8 cellular contexts compared by ENCODE assay signal in the genomic region with DNA sequence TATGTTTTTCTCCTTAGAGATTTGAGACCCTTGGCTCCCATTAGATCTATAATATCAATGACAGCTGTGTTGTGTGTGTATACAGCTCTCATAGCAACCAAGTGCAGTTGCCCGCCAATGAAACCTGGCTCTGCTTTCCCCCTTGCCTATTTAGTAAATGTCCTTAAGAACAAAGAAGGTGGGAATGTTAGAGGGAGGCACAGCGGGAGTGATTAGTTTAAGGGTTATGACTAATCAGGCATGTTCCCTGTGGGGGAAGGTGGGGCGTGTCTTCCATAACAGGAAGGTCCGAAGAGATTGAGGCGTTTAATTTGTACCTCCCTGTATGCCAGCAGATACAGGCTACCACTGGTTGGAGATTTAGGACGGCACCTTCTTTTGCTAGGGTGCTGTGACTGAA.
A peak's percentile ranks its signal among the peaks of the same experiment; 100 is the strongest.
DNase-seq lines count a peak whose midpoint lies in the region; ATAC-seq and TF ChIP-seq lines count a peak whose summit lies in the region.

No MANE protein-coding gene starts in this region.

- ATAC-seq in HG02642 (IDR thresholded peaks at IDR 0.05; ENCODE audit: poor library complexity, unreplicated experiment) (no peak), HG02759 (IDR thresholded peaks at IDR 0.05; ENCODE audit: unreplicated experiment) (no peak)

- DNase-seq in A673 (ENCODE audit: low spot score), result peak; percentile 67
- DNase-seq in M059J (ENCODE audit: low read depth), result peak; percentile 74
- peak; percentile 91 for DNase-seq in astrocyte of the spinal cord (ENCODE audit: low read depth, low spot score)
- DNase-seq in iPS DF 6.9 (ENCODE audit: low read depth, low spot score), result peak; percentile 18
- DNase-seq in activated T-cell treated with anti-CD3 and anti-CD28 coated beads, Interleukin-2, amount 50 U/mL, for 48 hours, result no peak
- no peak for DNase-seq in NK-92 treated with Interleukin-12 subunit alpha and Interleukin-12 subunit beta, amount 100 ng/mL, for 24 hours (lab: John Stamatoyannopoulos, UW)

- WGBS in iPS DF 6.9 (ENCODE audit: insufficient coverage, insufficient read length), result no CpG with 5 or more reads among the region's 6 CpGs

- no peaks in the 10 kb centered on the region for H3K9me3 ChIP-seq in A673 (ENCODE audit: low read depth, low read length, poor library complexity, severe bottlenecking)
- no peaks in the 10 kb centered on the region for H3K9me3 ChIP-seq in iPS DF 6.9 (ENCODE audit: control insufficient read depth, insufficient read depth, low read length)

- H3K27me3 ChIP-seq in A673 (replicated peaks; ENCODE audit: insufficient read depth, low read depth, low read length, poor library complexity) (no peaks in the 10 kb centered on the region), iPS DF 6.9 (ENCODE audit: control insufficient read depth, insufficient read depth, low read length) (no peaks in the 10 kb centered on the region)

- H3K36me3 ChIP-seq in A673 (ENCODE audit: insufficient read depth, low read length, poor library complexity, severe bottlenecking), result no peaks in the 10 kb centered on the region
- no peaks in the 10 kb centered on the region for H3K36me3 ChIP-seq in iPS DF 6.9 (ENCODE audit: control insufficient read depth, insufficient read depth, low read length)

- intact Hi-C loops in A673 (cut with micrococcal nuclease; ENCODE audit: unreplicated experiment), result loop anchor here (10.0 kb wide), 1 partner anchor 222 kb away; no protein-coding TSS in a partner anchor

- BruUV-seq in A673 (replicated peaks; lab: Mats Ljungman, UMichigan), result no TSS peak

- H3K27ac ChIP-seq in A673 (ENCODE audit: low read depth, low read length, poor library complexity, severe bottlenecking), result no peak overlapping the region
- no peak overlapping the region for H3K27ac ChIP-seq in iPS DF 6.9 (ENCODE audit: low read length)

- no peak for TF ChIP-seq CTCF in A673 (conservative IDR thresholded peaks at IDR 0.05; ENCODE audit: low read depth, low read length)
- TF ChIP-seq CTCF in astrocyte of the spinal cord (IDR thresholded peaks at IDR 0.05; ENCODE audit: low read depth, low read length), result no peak

- H3K4me1 ChIP-seq in A673 (ENCODE audit: insufficient read depth, low read length, poor library complexity, severe bottlenecking) (peaks cover 9% of the 10 kb centered on the region), iPS DF 6.9 (ENCODE audit: control insufficient read depth, insufficient read depth, low read length) (peaks cover 2% of the 10 kb centered on the region; the same call in 1 of the 2 replicates)

- in situ Hi-C loops in astrocyte of the spinal cord (cut with HindIII; ENCODE audit: low sequenced_read_pairs), result no loop called here

- CTCF ChIA-PET in A673 (lab: Charles Lee), result no interaction called here

- H3K4me3 ChIP-seq in A673 (ENCODE audit: low read depth, low read length, poor library complexity, severe bottlenecking), result no peak overlapping the region
- H3K4me3 ChIP-seq in astrocyte of the spinal cord (ENCODE audit: low read depth, low read length), result no peak overlapping the region
- H3K4me3 ChIP-seq in iPS DF 6.9 (ENCODE audit: low read length), result no peak overlapping the region

- POLR2A ChIA-PET in A673 (lab: Charles Lee; ENCODE audit: low non-redundant PET), result no interaction called here

Comparison
In these comparisons a context has a peak if more than half of its experiments do, and no peak if none do; other contexts are left out.
1. DNase-seq: peak in A673 (single experiment), M059J (single experiment), astrocyte of the spinal cord (single experiment) and iPS DF 6.9 (single experiment); none in activated T-cell treated with anti-CD3 and anti-CD28 coated beads, Interleukin-2, amount 50 U/mL, for 48 hours (0 of 2) and NK-92 treated with Interleukin-12 subunit alpha and Interleukin-12 subunit beta, amount 100 ng/mL, for 24 hours (single experiment).